In genomic region chr21:39373634-39374033, GRCh38 we compare ENCODE assay signal across 8 cellular contexts. TPM values are rescaled to one million over a fixed set of nuclear protein-coding genes. Genes with fewer than 3 reads are reported as not detected.
DNase-seq lines count a peak whose midpoint lies in the region; ATAC-seq and TF ChIP-seq lines count a peak whose summit lies in the region.

No MANE protein-coding gene starts in this region.

- H3K36me3 ChIP-seq in HEK293 (ENCODE audit: control insufficient read depth in 2 of 2, insufficient read depth in 1 of 2, low read length in 2 of 2) (no peaks in the 10 kb centered on the region), RWPE2 (ENCODE audit: low read depth) (no peaks in the 10 kb centered on the region), gastroesophageal sphincter (no peaks in the 10 kb centered on the region)

- H3K27me3 ChIP-seq in RWPE2 (ENCODE audit: insufficient read depth, poor library complexity, severe bottlenecking) (no peaks in the 10 kb centered on the region), gastroesophageal sphincter (no peaks in the 10 kb centered on the region)

- TF ChIP-seq CTCF in HEK293 (tag by site-specific recombination; IDR thresholded peaks at IDR 0.05) (peak; percentile 27; the same call in 1 of the 2 replicates), RWPE2 (IDR thresholded peaks at IDR 0.05; ENCODE audit: poor library complexity, severe bottlenecking) (peak; percentile 52), gastroesophageal sphincter (IDR thresholded peaks at IDR 0.05) (peak in 3 of 4 experiments; percentile 23 to 29 (median 25))

- TF ChIP-seq EP300 in gastroesophageal sphincter (IDR thresholded peaks at IDR 0.05) = no peak

- H3K4me3 ChIP-seq in HEK293 (ENCODE audit: low read depth, low read length) = no peak overlapping the region
- no peak overlapping the region for H3K4me3 ChIP-seq in RWPE2 (ENCODE audit: severe bottlenecking)
- H3K4me3 ChIP-seq in gastroesophageal sphincter = no peak overlapping the region

- WGBS in gastroesophageal sphincter (ENCODE audit: low coverage in 1 of 2), 2 donors = 11 to 27% methylated on average over 5 of the region's 5 CpGs

- no peaks in the 10 kb centered on the region for H3K9me3 ChIP-seq in HEK293 (ENCODE audit: control insufficient read depth, insufficient read depth, low read depth, low read length)
- H3K9me3 ChIP-seq in RWPE2 (ENCODE audit: severe bottlenecking) = no peaks in the 10 kb centered on the region
- no peaks in the 10 kb centered on the region for H3K9me3 ChIP-seq in gastroesophageal sphincter

- ATAC-seq in RWPE2 (ENCODE audit: low read depth) = peak; percentile 92
- no peak for ATAC-seq in gastroesophageal sphincter
- no peak for ATAC-seq in GM19324 (IDR thresholded peaks at IDR 0.05; ENCODE audit: low FRiP score, unreplicated experiment)

- H3K27ac ChIP-seq in HEK293 (ENCODE audit: extremely low read depth, low read depth, low read length) (no peak overlapping the region), RWPE2 (ENCODE audit: poor library complexity, severe bottlenecking) (no peak overlapping the region), gastroesophageal sphincter (no peak overlapping the region)

- H3K4me1 ChIP-seq in HEK293 (ENCODE audit: control insufficient read depth, insufficient read depth, low read length) (no peaks in the 10 kb centered on the region), RWPE2 (ENCODE audit: insufficient read depth, poor library complexity, severe bottlenecking) (no peaks in the 10 kb centered on the region), gastroesophageal sphincter (no peaks in the 10 kb centered on the region)

- no peak for TF ChIP-seq POLR2A in gastroesophageal sphincter (IDR thresholded peaks at IDR 0.05)

- DNase-seq in D341Med (ENCODE audit: low spot score) = peak; percentile 54
- no peak for DNase-seq in RWPE2 (ENCODE audit: low spot score)
- no peak for DNase-seq in amniotic stem cell (lab: John Stamatoyannopoulos, UW)
- no peak for DNase-seq in NCI-H2081 treated with DMSO at 0.1 percent for 48 hours (lab: John Stamatoyannopoulos, UW)
- no peak for DNase-seq in occipital lobe (lab: John Stamatoyannopoulos, UW)

- CTCF ChIA-PET in HEK293 (lab: Yijun Ruan, JAX) = interaction anchor here (0.6 to 1.5 kb wide), 15 partner anchors 9 to 748 kb away, joined by 3 to 15 read pairs (median 4); no protein-coding TSS in a partner anchor

- POLR2A ChIA-PET in HEK293 (lab: Yijun Ruan, JAX) = interaction anchor here (1.1 to 1.7 kb wide), 3 partner anchors 12 to 34 kb away, joined by 6 to 12 read pairs (median 6); partner anchors contain the start of gene HMGN1

TF ChIP-seq in HEK293, 187 proteins besides CTCF, POLR2A, EP300 and RAD21:
- TF ChIP-seq OSR2 (tag by site-specific recombination; IDR thresholded peaks at IDR 0.05) (peak; percentile 71), ZBTB17 (tag by site-specific recombination; IDR thresholded peaks at IDR 0.05) (peak; percentile 59; the same call in 1 of the 2 replicates), ZNF266 (tag by site-specific recombination; IDR thresholded peaks at IDR 0.05; ENCODE audit: low read depth) (no peak), ZBTB7A (tag by site-specific recombination; IDR thresholded peaks at IDR 0.05; ENCODE audit: low read depth) (no peak), ZNF692 (tag by site-specific recombination; IDR thresholded peaks at IDR 0.05) (0 out of 2 replicates have a peak, but pooled peaks have one; percentile 8)

RNA-seq across cellular contexts. Expression of gene HMGN1, which starts 24.7 kb away (rescaled TPM):
- total RNA-seq in gastroesophageal sphincter = 100 to 1,000 TPM in 1 of 4 donors, 10 to 100 TPM in 3; 69.0 to 117 (median 80.8) TPM
- total RNA-seq in occipital lobe = 139 TPM
